Comparison of ENCODE assay signal across 23 cellular contexts in genomic region chr1:206419783-206420182, GRCh38. TPM values are rescaled to one million over a fixed set of nuclear protein-coding genes. Genes with fewer than 3 reads are reported as not detected.
A peak's percentile ranks its signal among the peaks of the same experiment; 100 is the strongest.
DNase-seq lines count a peak whose midpoint lies in the region; ATAC-seq and TF ChIP-seq lines count a peak whose summit lies in the region.
"Had no signal": no experiment of that assay in that cellular context is flagged by ENCODE, and none has a peak within 500 bp of the region (broad histone marks: within the 10 kb centered on the region; RNA-seq: fewer than 3 reads in every experiment).

No MANE protein-coding gene starts in this region.

- H3K4me1 Mint-ChIP-seq in HFFc6 (ENCODE audit: low read depth), result peaks cover 60% of the 10 kb centered on the region
- H3K4me1 Mint-ChIP-seq in T-helper 17 cell, result peaks cover 3% of the 10 kb centered on the region
- H3K4me1 Mint-ChIP-seq in naive thymus-derived CD8-positive, alpha-beta T cell, result no peaks in the 10 kb centered on the region
- H3K4me1 Mint-ChIP-seq: activated naive CD8-positive, alpha-beta T cell treated with anti-CD3 and anti-CD28 coated beads for 36 hours had no signal

- peak overlapping the region; percentile 35 for H3K4me3 Mint-ChIP-seq in HFFc6
- H3K4me3 Mint-ChIP-seq in T-helper 17 cell, result no peak overlapping the region
- H3K4me3 Mint-ChIP-seq in naive thymus-derived CD8-positive, alpha-beta T cell, result no peak overlapping the region
- H3K4me3 Mint-ChIP-seq: activated naive CD8-positive, alpha-beta T cell treated with anti-CD3 and anti-CD28 coated beads for 36 hours; H9; stimulated activated memory B cell treated with anti-CD40 and anti-IgM and Interleukin-4, amounts not matched to agents 10 μg/mL and 1 μg/mL and 100 μg/mL, for 72 hours; T-helper 1 cell treated with Interleukin-12 subunit alpha and Interleukin-12 subunit beta and Interleukin-4 antibody, amounts not matched to agents 30 μg/mL and 1 μg/mL, for 36 hours had no signal

- H3K27me3 ChIP-seq in effector memory CD4-positive, alpha-beta T cell (replicated peaks; ENCODE audit: control insufficient read depth, insufficient read depth, low read length, poor library complexity, severe bottlenecking), result no peaks in the 10 kb centered on the region
- peaks cover 6% of the 10 kb centered on the region; the same call in 1 of the 2 replicates for H3K27me3 ChIP-seq in BE2C
- H3K27me3 ChIP-seq: transverse colon had no signal

- DNase-seq in AG08395 (ENCODE audit: low spot score), result peak; percentile 72
- DNase-seq in HFFc6, result peak; percentile 22
- DNase-seq in astrocyte of the hippocampus (ENCODE audit: low read depth, low spot score), result peak; percentile 44
- DNase-seq in iris pigment epithelial cell (ENCODE audit: low read depth), result peak; percentile 38
- no peak for DNase-seq in T-helper 17 cell
- no peak for DNase-seq in effector memory CD4-positive, alpha-beta T cell
- DNase-seq in BE2C, result no peak
- no peak for DNase-seq in naive thymus-derived CD8-positive, alpha-beta T cell
- DNase-seq: ACHN; activated naive CD8-positive, alpha-beta T cell treated with anti-CD3 and anti-CD28 coated beads for 36 hours; caudate nucleus; effector CD8-positive, alpha-beta T cell; H9; KBM-7; kidney glomerular epithelial cell; NCI-H1930; nucleus accumbens; right cardiac atrium; SHP77 treated with DMSO at 0.1 percent for 48 hours; stimulated activated CD4-positive, alpha-beta T cell treated with anti-CD3 and anti-CD28 coated beads, Interleukin-15, amount 100 ng/mL, for 24 hours had no signal

- H3K27ac Mint-ChIP-seq in HFFc6 (peak overlapping the region; percentile 78), T-helper 17 cell (no peak overlapping the region)
- H3K27ac Mint-ChIP-seq in naive thymus-derived CD8-positive, alpha-beta T cell, result no peak overlapping the region
- H3K27ac Mint-ChIP-seq: activated naive CD8-positive, alpha-beta T cell treated with anti-CD3 and anti-CD28 coated beads for 36 hours; stimulated activated memory B cell treated with anti-CD40 and anti-IgM and Interleukin-4, amounts not matched to agents 10 μg/mL and 1 μg/mL and 100 μg/mL, for 72 hours; T-helper 1 cell treated with Interleukin-12 subunit alpha and Interleukin-12 subunit beta and Interleukin-4 antibody, amounts not matched to agents 30 μg/mL and 1 μg/mL, for 36 hours had no signal

- POLR2A ChIA-PET in naive thymus-derived CD8-positive, alpha-beta T cell (lab: Charles Lee), result no interaction called here

- H3K27me3 Mint-ChIP-seq in HFFc6 (ENCODE audit: insufficient read depth), result peaks cover 3% of the 10 kb centered on the region; the same call in 1 of the 2 replicates
- H3K27me3 Mint-ChIP-seq in T-helper 17 cell, result no peaks in the 10 kb centered on the region
- H3K27me3 Mint-ChIP-seq in naive thymus-derived CD8-positive, alpha-beta T cell, result no peaks in the 10 kb centered on the region
- H3K27me3 Mint-ChIP-seq: activated naive CD8-positive, alpha-beta T cell treated with anti-CD3 and anti-CD28 coated beads for 36 hours; stimulated activated memory B cell treated with anti-CD40 and anti-IgM and Interleukin-4, amounts not matched to agents 10 μg/mL and 1 μg/mL and 100 μg/mL, for 72 hours had no signal

- no peak for ATAC-seq in T-helper 17 cell
- no peak for ATAC-seq in naive thymus-derived CD8-positive, alpha-beta T cell
- ATAC-seq: stimulated activated memory B cell treated with anti-CD40 and anti-IgM and Interleukin-4, amounts not matched to agents 10 μg/mL and 1 μg/mL and 100 μg/mL, for 72 hours had no signal

- H3K4me3 ChIP-seq in effector memory CD4-positive, alpha-beta T cell (ENCODE audit: insufficient read depth, low read depth, low read length, poor library complexity, severe bottlenecking), result no peak overlapping the region
- H3K4me3 ChIP-seq in BE2C (ENCODE audit: low read depth, low read length), result no peak overlapping the region
- H3K4me3 ChIP-seq: transverse colon had no signal

- H3K27ac ChIP-seq in effector memory CD4-positive, alpha-beta T cell (ENCODE audit: insufficient read depth, low read length, poor library complexity, severe bottlenecking), result no peak overlapping the region
- H3K27ac ChIP-seq: transverse colon had no signal

- no peaks in the 10 kb centered on the region for H3K9me3 Mint-ChIP-seq in HFFc6
- H3K9me3 Mint-ChIP-seq in naive thymus-derived CD8-positive, alpha-beta T cell, result no peaks in the 10 kb centered on the region
- H3K9me3 Mint-ChIP-seq: activated naive CD8-positive, alpha-beta T cell treated with anti-CD3 and anti-CD28 coated beads for 36 hours; H9; stimulated activated memory B cell treated with anti-CD40 and anti-IgM and Interleukin-4, amounts not matched to agents 10 μg/mL and 1 μg/mL and 100 μg/mL, for 72 hours; T-helper 1 cell treated with Interleukin-12 subunit alpha and Interleukin-12 subunit beta and Interleukin-4 antibody, amounts not matched to agents 30 μg/mL and 1 μg/mL, for 36 hours had no signal

- H3K9me3 ChIP-seq in T-helper 17 cell (ENCODE audit: control insufficient read depth, low read length, poor library complexity, severe bottlenecking) (no peaks in the 10 kb centered on the region), BE2C (no peaks in the 10 kb centered on the region)
- H3K9me3 ChIP-seq in effector memory CD4-positive, alpha-beta T cell (ENCODE audit: control insufficient read depth, low read length), result no peaks in the 10 kb centered on the region
- H3K9me3 ChIP-seq: transverse colon had no signal

- peaks cover 5% of the 10 kb centered on the region for H3K36me3 ChIP-seq in effector memory CD4-positive, alpha-beta T cell (ENCODE audit: control insufficient read depth, insufficient read depth, low read length)
- no peaks in the 10 kb centered on the region; the same call in 1 of the 2 replicates for H3K36me3 ChIP-seq in BE2C
- H3K36me3 ChIP-seq: transverse colon had no signal

- H3K36me3 Mint-ChIP-seq in HFFc6 (ENCODE audit: low read depth), result peaks cover 38% of the 10 kb centered on the region
- H3K36me3 Mint-ChIP-seq in T-helper 17 cell (ENCODE audit: low read depth), result peaks cover 10% of the 10 kb centered on the region
- peaks cover 0 to 23% (median 19%) of the 10 kb centered on the region in 3 donors for H3K36me3 Mint-ChIP-seq in naive thymus-derived CD8-positive, alpha-beta T cell

- no peaks in the 10 kb centered on the region for H3K4me1 ChIP-seq in effector memory CD4-positive, alpha-beta T cell (ENCODE audit: control insufficient read depth, insufficient read depth, low read length, poor library complexity, severe bottlenecking)
- peaks cover 24% of the 10 kb centered on the region for H3K4me1 ChIP-seq in BE2C

- no peak for TF ChIP-seq CTCF in HFFc6 (IDR thresholded peaks at IDR 0.05)
- TF ChIP-seq CTCF in BE2C (IDR thresholded peaks at IDR 0.05; ENCODE audit: low read depth, low read length), result no peak

RNA-seq across cellular contexts. Expression of gene IKBKE, which starts 50.5 kb away (rescaled TPM):
- 10 to 100 TPM; 15.1 to 19.6 (median 17.1) TPM for total RNA-seq in HFFc6 (2021; fragmentation: NEBNext Ultra II Directional; extraction: Animal tissue kit (Norgen Biotek cat#: 25700))
- 10 to 100 TPM; 48.5 to 72.5 TPM for total RNA-seq in T-helper 17 cell
- not detected for polyA plus RNA-seq in BE2C (2012; ENCODE audit: insufficient read depth, insufficient read length, low read depth)
- total RNA-seq in naive thymus-derived CD8-positive, alpha-beta T cell, result 10 to 100 TPM; 82.9 to 87.3 TPM
- polyA plus RNA-seq in naive thymus-derived CD8-positive, alpha-beta T cell, result 10 to 100 TPM; 40.5 to 57.0 (median 55.5) TPM

Comparison
In these comparisons a context has a peak if more than half of its experiments do, and no peak if none do; other contexts are left out.
1. DNase-seq: peak in AG08395 (single experiment), HFFc6 (single experiment), astrocyte of the hippocampus (single experiment) and iris pigment epithelial cell (single experiment); none in T-helper 17 cell (0 of 3), effector memory CD4-positive, alpha-beta T cell (0 of 3), BE2C (single experiment) and naive thymus-derived CD8-positive, alpha-beta T cell (0 of 10).